Comparison of ENCODE assay signal across 9 cellular contexts in the genomic region with DNA sequence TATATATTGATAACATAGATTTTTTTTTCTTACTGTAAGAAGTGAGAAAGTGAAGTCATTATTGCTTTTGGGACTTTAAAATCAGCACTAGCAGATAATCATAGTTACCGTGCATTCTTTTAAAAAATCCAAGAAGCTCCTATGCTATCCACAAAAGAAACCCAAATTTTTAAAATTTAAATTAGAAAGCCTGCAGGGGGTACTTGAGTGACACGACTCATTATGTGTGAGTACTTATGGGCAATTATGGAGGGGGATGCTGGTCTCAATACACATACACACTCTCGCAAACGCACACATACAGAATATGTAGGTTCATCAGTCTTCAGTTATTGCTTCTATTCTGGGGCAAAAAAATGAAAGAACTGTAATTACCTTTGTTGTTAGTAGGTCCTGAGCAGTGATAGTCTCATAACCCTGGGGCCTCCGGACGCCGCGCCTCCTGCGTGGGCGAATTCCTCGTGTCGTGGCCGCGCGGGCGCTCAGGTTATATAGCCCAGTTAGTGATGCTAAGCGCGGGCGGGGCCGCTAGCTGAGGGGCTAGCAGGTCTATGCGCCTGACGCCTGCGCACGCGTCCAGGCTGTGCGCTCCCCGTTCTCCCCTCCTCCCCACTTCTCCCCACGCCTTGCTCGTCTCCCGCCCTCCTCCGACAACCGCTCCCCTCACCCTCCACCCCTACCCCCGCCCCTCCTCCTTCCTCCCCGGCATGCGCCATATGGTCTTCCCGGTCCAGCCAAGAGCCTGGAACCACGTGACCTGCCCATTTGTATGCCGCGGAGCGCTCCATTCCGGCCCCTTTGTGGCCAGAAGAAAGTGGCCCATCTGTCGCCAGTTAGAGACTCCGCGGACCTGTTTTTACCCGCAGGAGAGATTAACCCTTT. TPM values are rescaled to one million over a fixed set of nuclear protein-coding genes. Genes with fewer than 3 reads are reported as not detected.
DNase-seq lines count a peak whose midpoint lies in the region; ATAC-seq and TF ChIP-seq lines count a peak whose summit lies in the region.
"Had no signal": no experiment of that assay in that cellular context is flagged by ENCODE, and none has a peak within 500 bp of the region (broad histone marks: within the 10 kb centered on the region; RNA-seq: fewer than 3 reads in every experiment).

Gene NEUROD1, minus strand, starts transcription at position 463 of the 882 bp plus-strand sequence. CDS start 1,657 bp downstream, outside the sequence.

- peak within 1 kb of the TSS; percentile 50 for H3K4me3 Mint-ChIP-seq in CD8-positive, alpha-beta T cell
- peak within 1 kb of the TSS; percentile 17 for H3K4me3 Mint-ChIP-seq in HFFc6
- peak within 1 kb of the TSS; percentile 47 for H3K4me3 Mint-ChIP-seq in activated T-cell treated with anti-CD3 and anti-CD28 coated beads, Interleukin-2, amount 50 U/mL, for 4 hours

- no peaks in the 10 kb centered on the region for H3K36me3 Mint-ChIP-seq in CD8-positive, alpha-beta T cell
- H3K36me3 Mint-ChIP-seq in HFFc6 (ENCODE audit: low read depth) = peaks cover 18% of the 10 kb centered on the region
- H3K36me3 Mint-ChIP-seq in activated T-cell treated with anti-CD3 and anti-CD28 coated beads, Interleukin-2, amount 50 U/mL, for 4 hours (ENCODE audit: insufficient read depth) = no peaks in the 10 kb centered on the region

- H4K5ac ChIP-seq in mesendoderm (ENCODE audit: low read length) = no peak within 1 kb of the TSS

- no peak for TF ChIP-seq CTCF in CD8-positive, alpha-beta T cell (IDR thresholded peaks at IDR 0.05)
- TF ChIP-seq CTCF in HFFc6 (IDR thresholded peaks at IDR 0.05) = no peak
- TF ChIP-seq CTCF in transverse colon (IDR thresholded peaks at IDR 0.05) = no peak

- H2AK5ac ChIP-seq in mesendoderm (ENCODE audit: low read length) = no peak within 1 kb of the TSS

- peaks cover 3% of the 10 kb centered on the region for H3K9me3 Mint-ChIP-seq in CD8-positive, alpha-beta T cell
- peaks cover 19% of the 10 kb centered on the region for H3K9me3 Mint-ChIP-seq in HFFc6
- peaks cover 13% of the 10 kb centered on the region for H3K9me3 Mint-ChIP-seq in activated T-cell treated with anti-CD3 and anti-CD28 coated beads, Interleukin-2, amount 50 U/mL, for 4 hours

- no peaks in the 10 kb centered on the region for H3K36me3 ChIP-seq in CD8-positive, alpha-beta T cell (ENCODE audit: insufficient read depth, low read length)
- H3K36me3 ChIP-seq in mesendoderm (ENCODE audit: control insufficient read depth, insufficient read depth, low read length) (no peaks in the 10 kb centered on the region), aorta (ENCODE audit: control insufficient read depth in 1 of 2, insufficient read depth in 2 of 2, low read length in 1 of 2) (no peaks in the 10 kb centered on the region), transverse colon (no peaks in the 10 kb centered on the region)

- H3K27me3 ChIP-seq in CD8-positive, alpha-beta T cell (ENCODE audit: insufficient read depth, low read length) = peaks cover 53% of the 10 kb centered on the region
- peaks cover 72% of the 10 kb centered on the region for H3K27me3 ChIP-seq in mesendoderm (ENCODE audit: insufficient read depth, low read length, poor library complexity)
- peaks cover 0 to 5% of the 10 kb centered on the region in 2 donors for H3K27me3 ChIP-seq in aorta (ENCODE audit: control insufficient read depth in 1 of 2, insufficient read depth in 2 of 2, low read length in 1 of 2)
- H3K27me3 ChIP-seq in transverse colon = peaks cover 96% of the 10 kb centered on the region

- intact Hi-C loops in CD8-positive, alpha-beta T cell (cut with DNase I, micrococcal nuclease) = no loop called here
- intact Hi-C loops in aorta (cut with DNase I) = no loop called here
- intact Hi-C loops in transverse colon (cut with DNase I; ENCODE audit: low total_unique reads) = no loop called here

- H3K4ac ChIP-seq in mesendoderm (ENCODE audit: low read depth, low read length) = no peak within 1 kb of the TSS

- H3K27me3 Mint-ChIP-seq in CD8-positive, alpha-beta T cell (ENCODE audit: low read depth) = peaks cover 77% of the 10 kb centered on the region
- peaks cover 64% of the 10 kb centered on the region for H3K27me3 Mint-ChIP-seq in HFFc6 (ENCODE audit: insufficient read depth)
- H3K27me3 Mint-ChIP-seq in activated T-cell treated with anti-CD3 and anti-CD28 coated beads, Interleukin-2, amount 50 U/mL, for 4 hours (ENCODE audit: low read depth) = peaks cover 75% of the 10 kb centered on the region

- POLR2A ChIA-PET in CD8-positive, alpha-beta T cell (lab: Charles Lee) = no interaction called here

- TF ChIP-seq EP300 in transverse colon (IDR thresholded peaks at IDR 0.05; ENCODE audit: low read depth) = no peak

- H3K4me3 ChIP-seq in CD8-positive, alpha-beta T cell (ENCODE audit: low read depth, low read length) = peak within 1 kb of the TSS; percentile 9
- H3K4me3 ChIP-seq in mesendoderm (ENCODE audit: low read length) (no peak within 1 kb of the TSS), aorta (ENCODE audit: low read length in 2 of 2) (no peak within 1 kb of the TSS), transverse colon (peak within 1 kb of the TSS in 1 of 4 donors; percentile 19)
- H3K4me3 ChIP-seq: skin epidermis had no signal

- no peak within 1 kb of the TSS for H3K18ac ChIP-seq in mesendoderm (ENCODE audit: low read length)

- WGBS in mesendoderm (ENCODE audit: extremely low coverage, insufficient coverage, low lambda C conversion rate) = no CpG with 5 or more reads among the region's 45 CpGs
- 2% methylated on average over 45 of the region's 45 CpGs for WGBS in aorta, 2 donors
- 14 to 15% methylated on average over 9 to 45 of the region's 45 CpGs for WGBS in transverse colon (ENCODE audit: low coverage in 1 of 2), 2 donors

- H2BK5ac ChIP-seq in mesendoderm (ENCODE audit: low read length) = no peak within 1 kb of the TSS

- no peak within 1 kb of the TSS for H3K9ac ChIP-seq in mesendoderm (ENCODE audit: low read length)

- H3K27ac Mint-ChIP-seq in CD8-positive, alpha-beta T cell = no peak within 1 kb of the TSS
- no peak within 1 kb of the TSS for H3K27ac Mint-ChIP-seq in HFFc6

- no peaks in the 10 kb centered on the region for H3K9me3 ChIP-seq in CD8-positive, alpha-beta T cell (ENCODE audit: low read length)
- H3K9me3 ChIP-seq in aorta (ENCODE audit: control insufficient read depth, low read length) (peaks cover 3% of the 10 kb centered on the region), transverse colon (no peaks in the 10 kb centered on the region)

- in situ Hi-C loops in transverse colon (cut with MboI; ENCODE audit: low pct_ligation_motif_present in 1 of 4, low pct_unique_long_range_greater_than_20kb in 1 of 4, low sequenced_read_pairs in 3 of 4) = no loop called here

- H2BK120ac ChIP-seq in mesendoderm (ENCODE audit: low read depth, low read length) = no peak within 1 kb of the TSS

- H3K56ac ChIP-seq in mesendoderm (ENCODE audit: low read length) = no peak within 1 kb of the TSS

- ATAC-seq in CD8-positive, alpha-beta T cell = no peak
- ATAC-seq in activated T-cell treated with anti-CD3 and anti-CD28 coated beads, Interleukin-2, amount 50 U/mL, for 4 hours = peak; percentile 23 to 25
- no peak for ATAC-seq in aorta (ENCODE audit: low FRiP score)

- peaks cover 57% of the 10 kb centered on the region for H3K4me1 Mint-ChIP-seq in CD8-positive, alpha-beta T cell (ENCODE audit: low read depth)
- H3K4me1 Mint-ChIP-seq in HFFc6 (ENCODE audit: low read depth) = peaks cover 38% of the 10 kb centered on the region
- H3K4me1 Mint-ChIP-seq in activated T-cell treated with anti-CD3 and anti-CD28 coated beads, Interleukin-2, amount 50 U/mL, for 4 hours (ENCODE audit: low read depth) = peaks cover 42% of the 10 kb centered on the region

- no peak within 1 kb of the TSS for H2BK15ac ChIP-seq in mesendoderm (replicated peaks; ENCODE audit: low read depth)

- no peak for TF ChIP-seq POLR2A in transverse colon (IDR thresholded peaks at IDR 0.05)

- peak in 1 of 7 experiments; percentile 27 for DNase-seq in CD8-positive, alpha-beta T cell
- DNase-seq in HFFc6 (no peak), mesendoderm (peak; percentile 62), NCI-H1105 treated with DMSO at 0.1 percent for 48 hours (lab: John Stamatoyannopoulos, UW) (no peak), aorta (no peak), NCI-H1436 (lab: John Stamatoyannopoulos, UW) (no peak), transverse colon (no peak)
- DNase-seq in activated T-cell treated with anti-CD3 and anti-CD28 coated beads, Interleukin-2, amount 50 U/mL, for 4 hours = no peak

- H3K4me1 ChIP-seq in CD8-positive, alpha-beta T cell (ENCODE audit: insufficient read depth, low read length) = peaks cover 48% of the 10 kb centered on the region
- H3K4me1 ChIP-seq in mesendoderm (ENCODE audit: control insufficient read depth, low read depth, low read length) = no peaks in the 10 kb centered on the region
- no peaks in the 10 kb centered on the region for H3K4me1 ChIP-seq in aorta (ENCODE audit: control insufficient read depth in 1 of 2, insufficient read depth in 2 of 2, low read length in 2 of 2)
- H3K4me1 ChIP-seq in transverse colon = peaks cover 6 to 26% (median 11%) of the 10 kb centered on the region in 4 donors

- no peaks in the 10 kb centered on the region for H3K79me2 ChIP-seq in mesendoderm (ENCODE audit: control insufficient read depth, insufficient read depth, low read length)

- H4K8ac ChIP-seq in mesendoderm (ENCODE audit: low read depth, low read length) = no peak within 1 kb of the TSS

- CTCF ChIA-PET in CD8-positive, alpha-beta T cell (lab: Charles Lee) = interaction anchor here (0.6 kb wide), 1 partner anchor 30 kb away, joined by 4 read pairs; no protein-coding TSS in a partner anchor

- H3K79me1 ChIP-seq in mesendoderm (ENCODE audit: low read length) = no peaks in the 10 kb centered on the region

- no peak within 1 kb of the TSS for H3K23ac ChIP-seq in mesendoderm (ENCODE audit: low read length)

- no peak within 1 kb of the TSS for H3K27ac ChIP-seq in CD8-positive, alpha-beta T cell (ENCODE audit: low read depth, low read length)
- no peak within 1 kb of the TSS for H3K27ac ChIP-seq in mesendoderm (ENCODE audit: low read depth, low read length)
- H3K27ac ChIP-seq in aorta (ENCODE audit: low read depth in 1 of 2, low read length in 2 of 2) = no peak within 1 kb of the TSS
- no peak within 1 kb of the TSS for H3K27ac ChIP-seq in transverse colon
- H3K27ac ChIP-seq: skin epidermis had no signal

- H3K4me2 ChIP-seq in mesendoderm (ENCODE audit: low read length) = no peak within 1 kb of the TSS

RNA-seq across cellular contexts. Expression of gene NEUROD1, which starts in this region (rescaled TPM):
- total RNA-seq in CD8-positive, alpha-beta T cell = not detected
- total RNA-seq in HFFc6 (2021; fragmentation: NEBNext Ultra II Directional; extraction: Animal tissue kit (Norgen Biotek cat#: 25700)) = not detected
- not detected for total RNA-seq in activated T-cell treated with anti-CD3 and anti-CD28 coated beads, Interleukin-2, amount 50 U/mL, for 4 hours
- 0.01 TPM for polyA plus RNA-seq in mesendoderm (2013, experiment 1 of 2)
- polyA plus RNA-seq in mesendoderm (2013, experiment 2 of 2) = 0.01 TPM
- not detected for total RNA-seq in aorta
- polyA plus RNA-seq in aorta = 1 to 10 TPM in 1 of 2 donors, not detected in 1; 1.5 TPM
- total RNA-seq in transverse colon = 1 to 10 TPM in 1 of 4 donors, under 1 TPM in 1, not detected in 2; 0.48 to 1.8 TPM

Comparison
In these comparisons a context has a peak if more than half of its experiments do, and no peak if none do; other contexts are left out.
1. Peak in ATAC-seq in activated T-cell treated with anti-CD3 and anti-CD28 coated beads, Interleukin-2, amount 50 U/mL, for 4 hours; RNA of the gene not detected or under 1 TPM.